In genomic region chr11:48105096-48105990, GRCh38 we compare ENCODE assay signal across 1 cellular context.
TF ChIP-seq lines count a peak whose summit lies in the region.

No MANE protein-coding gene starts in this region.

TF ChIP-seq in GM12878, 131 proteins besides CTCF, POLR2A, EP300 and RAD21 (continued from another document):
- TF ChIP-seq IRF5 (IDR thresholded peaks at IDR 0.05; ENCODE audit: borderline replicate concordance) (no peak), ELK1 (IDR thresholded peaks at IDR 0.05; ENCODE audit: low read depth, low read length) (no peak), DPF2 (IDR thresholded peaks at IDR 0.05) (no peak), ZZZ3 (IDR thresholded peaks at IDR 0.05; ENCODE audit: control insufficient read depth, insufficient read length, low read depth) (no peak), NR2C2 (IDR thresholded peaks at IDR 0.05; ENCODE audit: borderline replicate concordance, control insufficient read depth, insufficient read length, low read depth) (no peak), SMC3 (IDR thresholded peaks at IDR 0.05; ENCODE audit: borderline replicate concordance, low read length) (no peak), ZBED1 (IDR thresholded peaks at IDR 0.05; ENCODE audit: borderline replicate concordance) (no peak), EED (IDR thresholded peaks at IDR 0.05; ENCODE audit: low read depth) (no peak)
